In genomic region chr3:111751961-111752360, GRCh38 we compare ENCODE assay signal across 11 cellular contexts.
DNase-seq lines count a peak whose midpoint lies in the region; ATAC-seq and TF ChIP-seq lines count a peak whose summit lies in the region.
"Had no signal": no experiment of that assay in that cellular context is flagged by ENCODE, and none has a peak within 500 bp of the region (broad histone marks: within the 10 kb centered on the region; RNA-seq: fewer than 3 reads in every experiment).

No MANE protein-coding gene starts in this region.

- no peak overlapping the region for H2AK9ac ChIP-seq in IMR-90 (replicated peaks; ENCODE audit: low read depth, low read length, poor library complexity)

- no peaks in the 10 kb centered on the region for H3K9me3 Mint-ChIP-seq in activated CD4-positive, alpha-beta T cell treated with anti-CD3 and anti-CD28 coated beads for 36 hours (ENCODE audit: low read depth)
- H3K9me3 Mint-ChIP-seq: activated naive CD4-positive, alpha-beta T cell treated with anti-CD3 and anti-CD28 coated beads, Interleukin-2, amount 10 ng/mL, durations not matched to agents 7 days and 5 days; type B pancreatic cell had no signal

- H3K56ac ChIP-seq in IMR-90 (ENCODE audit: extremely low read depth, insufficient read depth, low read length), result no peak overlapping the region

- H3K27ac ChIP-seq in IMR-90 (ENCODE audit: insufficient read depth, low read length), result no peak overlapping the region
- H3K27ac ChIP-seq in esophagus muscularis mucosa (replicated peaks in 1 of 4), result no peak overlapping the region
- no peak overlapping the region for H3K27ac ChIP-seq in gastroesophageal sphincter

- H3K36me3 Mint-ChIP-seq in activated CD4-positive, alpha-beta T cell treated with anti-CD3 and anti-CD28 coated beads for 36 hours (ENCODE audit: low read depth), result no peaks in the 10 kb centered on the region
- H3K36me3 Mint-ChIP-seq: activated naive CD4-positive, alpha-beta T cell treated with anti-CD3 and anti-CD28 coated beads, Interleukin-2, amount 10 ng/mL, durations not matched to agents 7 days and 5 days; type B pancreatic cell had no signal

- no peak overlapping the region for H2AK5ac ChIP-seq in IMR-90 (ENCODE audit: low read depth, low read length)

- in situ Hi-C loops in IMR-90 (cut with MboI; ENCODE audit: low sequenced_read_pairs), result no loop called here

- no peak overlapping the region for H4K5ac ChIP-seq in IMR-90 (ENCODE audit: low read depth, low read length)

- ATAC-seq in IMR-90 (ENCODE audit: low read depth), result peak; percentile 98
- no peak for ATAC-seq in gastroesophageal sphincter
- no peak for ATAC-seq in activated CD4-positive, alpha-beta T cell treated with anti-CD3 and anti-CD28 coated beads for 36 hours

- H2BK120ac ChIP-seq in IMR-90 (ENCODE audit: low read depth, low read length), result peak overlapping the region; percentile 46; the same call in 1 of the 2 replicates

- peak overlapping the region; percentile 56; the same call in 1 of the 2 replicates for H3K4me2 ChIP-seq in IMR-90 (ENCODE audit: low read depth, low read length)

- no peak overlapping the region for H2BK15ac ChIP-seq in IMR-90 (ENCODE audit: low read depth, low read length)

- H3K14ac ChIP-seq in IMR-90 (replicated peaks; ENCODE audit: low read depth, low read length), result no peak overlapping the region

- no peaks in the 10 kb centered on the region for H3K9me1 ChIP-seq in IMR-90 (ENCODE audit: insufficient read depth, low read length)

- CTCF ChIA-PET in IMR-90 (lab: Yijun Ruan, JAX), result interaction anchor here (0.6 to 0.8 kb wide), 2 partner anchors 8 to 113 kb away, joined by 3 read pairs; no protein-coding TSS in a partner anchor
- CTCF ChIA-PET in activated CD4-positive, alpha-beta T cell treated with anti-CD3 and anti-CD28 coated beads for 36 hours (lab: Charles Lee), result no interaction called here

- no peak overlapping the region for H3K27ac Mint-ChIP-seq in activated CD4-positive, alpha-beta T cell treated with anti-CD3 and anti-CD28 coated beads for 36 hours
- H3K27ac Mint-ChIP-seq: activated naive CD4-positive, alpha-beta T cell treated with anti-CD3 and anti-CD28 coated beads, Interleukin-2, amount 10 ng/mL, durations not matched to agents 7 days and 5 days; type B pancreatic cell had no signal

- TF ChIP-seq CTCF in IMR-90 (conservative IDR thresholded peaks at IDR 0.05; ENCODE audit: low read depth, low read length) (no peak), esophagus muscularis mucosa (IDR thresholded peaks at IDR 0.05) (no peak), gastroesophageal sphincter (IDR thresholded peaks at IDR 0.05) (no peak)

- H3K18ac ChIP-seq in IMR-90 (ENCODE audit: low read depth, low read length), result no peak overlapping the region

- TF ChIP-seq EP300 in esophagus muscularis mucosa (IDR thresholded peaks at IDR 0.05) (no peak), gastroesophageal sphincter (IDR thresholded peaks at IDR 0.05) (no peak)

- intact Hi-C loops in IMR-90 (cut with micrococcal nuclease) (no loop called here), esophagus muscularis mucosa (cut with DNase I) (no loop called here)
- intact Hi-C loops in activated CD4-positive, alpha-beta T cell treated with anti-CD3 and anti-CD28 coated beads for 36 hours (cut with DNase I, micrococcal nuclease), result no loop called here

- BruUV-seq in IMR-90 (replicated peaks; lab: Mats Ljungman, UMichigan), result no TSS peak

- no peaks in the 10 kb centered on the region for H3K79me1 ChIP-seq in IMR-90 (ENCODE audit: low read depth in 1 of 2, low read length in 2 of 2)

- H2AFZ ChIP-seq in IMR-90 (replicated peaks; ENCODE audit: low read length, poor library complexity), result peak overlapping the region; percentile 49

- H3K27me3 Mint-ChIP-seq in activated CD4-positive, alpha-beta T cell treated with anti-CD3 and anti-CD28 coated beads for 36 hours, result no peaks in the 10 kb centered on the region
- H3K27me3 Mint-ChIP-seq: type B pancreatic cell had no signal

- H4K91ac ChIP-seq in IMR-90 (ENCODE audit: insufficient read depth, low read depth, low read length), result no peak overlapping the region

- no peaks in the 10 kb centered on the region for H3K9me3 ChIP-seq in IMR-90 (ENCODE audit: control insufficient read depth, insufficient read depth, low read length)
- H3K9me3 ChIP-seq in esophagus muscularis mucosa, result peaks cover 0 to 4% (median 0%) of the 10 kb centered on the region in 4 donors
- no peaks in the 10 kb centered on the region for H3K9me3 ChIP-seq in gastroesophageal sphincter

- dilution Hi-C loops in IMR-90 (cut with HindIII; ENCODE audit: low sequenced_read_pairs, unreplicated experiment), result no loop called here

- no peak overlapping the region for H3K4me3 ChIP-seq in IMR-90 (ENCODE audit: insufficient read depth, low read depth, low read length)
- no peak overlapping the region for H3K4me3 ChIP-seq in esophagus muscularis mucosa
- H3K4me3 ChIP-seq in gastroesophageal sphincter, result no peak overlapping the region

- no peak overlapping the region for H2BK20ac ChIP-seq in IMR-90 (ENCODE audit: low read depth, low read length)

- DNase-seq in AG08396 (ENCODE audit: low spot score) (peak; percentile 44), IMR-90 (peak; percentile 94), astrocyte of the hippocampus (ENCODE audit: low read depth, low spot score) (peak; percentile 71), iris pigment epithelial cell (ENCODE audit: low read depth) (peak; percentile 98), esophagus muscularis mucosa (ENCODE audit: extremely low spot score) (no peak), putamen (ENCODE audit: low spot score) (no peak)
- no peak for DNase-seq in activated CD4-positive, alpha-beta T cell treated with anti-CD3 and anti-CD28 coated beads for 36 hours
- DNase-seq: activated naive CD4-positive, alpha-beta T cell treated with anti-CD3 and anti-CD28 coated beads, Interleukin-2, amount 10 ng/mL, durations not matched to agents 7 days and 5 days; dermis blood vessel endothelial cell had no signal

- H3K27me3 ChIP-seq in IMR-90 (ENCODE audit: control insufficient read depth, insufficient read depth, low read length) (no peaks in the 10 kb centered on the region), esophagus muscularis mucosa (no peaks in the 10 kb centered on the region), gastroesophageal sphincter (no peaks in the 10 kb centered on the region)

- H3K4me3 Mint-ChIP-seq in activated CD4-positive, alpha-beta T cell treated with anti-CD3 and anti-CD28 coated beads for 36 hours, result no peak overlapping the region
- H3K4me3 Mint-ChIP-seq: activated naive CD4-positive, alpha-beta T cell treated with anti-CD3 and anti-CD28 coated beads, Interleukin-2, amount 10 ng/mL, durations not matched to agents 7 days and 5 days; type B pancreatic cell had no signal

- H2BK5ac ChIP-seq in IMR-90 (ENCODE audit: low read depth, low read length, poor library complexity, severe bottlenecking), result peak overlapping the region; percentile 78

- peak overlapping the region; percentile 67; the same call in 1 of the 2 replicates for H3K4ac ChIP-seq in IMR-90 (ENCODE audit: low read depth, low read length)

- no peak overlapping the region for H3K9ac ChIP-seq in IMR-90 (ENCODE audit: low read depth, low read length)

- POLR2A ChIA-PET in IMR-90 (lab: Charles Lee; ENCODE audit: unreplicated experiment), result no interaction called here
- POLR2A ChIA-PET in activated CD4-positive, alpha-beta T cell treated with anti-CD3 and anti-CD28 coated beads for 36 hours (lab: Charles Lee), result no interaction called here

- TF ChIP-seq RAD21 in IMR-90 (IDR thresholded peaks at IDR 0.05; ENCODE audit: low read length), result no peak

- TF ChIP-seq POLR2A in IMR-90 (IDR thresholded peaks at IDR 0.05; ENCODE audit: low read depth, low read length) (no peak), esophagus muscularis mucosa (IDR thresholded peaks at IDR 0.05; ENCODE audit: low read depth) (no peak), gastroesophageal sphincter (IDR thresholded peaks at IDR 0.05) (no peak)

- H4K20me1 ChIP-seq in IMR-90 (ENCODE audit: insufficient read depth, low read length), result no peaks in the 10 kb centered on the region

- H3K4me1 ChIP-seq in IMR-90 (ENCODE audit: control insufficient read depth, insufficient read depth, low read length) (peaks cover 3% of the 10 kb centered on the region), esophagus muscularis mucosa (peaks cover 0 to 24% (median 21%) of the 10 kb centered on the region in 4 donors), gastroesophageal sphincter (peaks cover 0 to 25% (median 0%) of the 10 kb centered on the region in 3 donors)

- no peaks in the 10 kb centered on the region for H3K36me3 ChIP-seq in IMR-90 (ENCODE audit: control insufficient read depth, insufficient read depth, low read length)
- H3K36me3 ChIP-seq in esophagus muscularis mucosa, result no peaks in the 10 kb centered on the region
- no peaks in the 10 kb centered on the region for H3K36me3 ChIP-seq in gastroesophageal sphincter

- H3K4me1 Mint-ChIP-seq in activated CD4-positive, alpha-beta T cell treated with anti-CD3 and anti-CD28 coated beads for 36 hours, result no peaks in the 10 kb centered on the region
- H3K4me1 Mint-ChIP-seq: activated naive CD4-positive, alpha-beta T cell treated with anti-CD3 and anti-CD28 coated beads, Interleukin-2, amount 10 ng/mL, durations not matched to agents 7 days and 5 days had no signal

- no CpG with 5 or more reads among the region's 2 CpGs for WGBS in IMR-90 (ENCODE audit: extremely low coverage in 2 of 2, insufficient read length in 1 of 2), 2 experiments
- WGBS in esophagus muscularis mucosa, result 69% methylated on average over 2 of the region's 2 CpGs
- WGBS in gastroesophageal sphincter (ENCODE audit: low coverage in 1 of 2), 2 donors, result 66 to 72% methylated on average over 2 of the region's 2 CpGs

- no peak overlapping the region for H3K23ac ChIP-seq in IMR-90 (ENCODE audit: low read depth, low read length)

- H4K8ac ChIP-seq in IMR-90 (ENCODE audit: low read depth in 2 of 2, low read length in 2 of 2), result no peak overlapping the region

TF ChIP-seq in IMR-90, 13 proteins besides CTCF, POLR2A, EP300 and RAD21:
- no peak for TF ChIP-seq MXI1 (IDR thresholded peaks at IDR 0.05; ENCODE audit: borderline replicate concordance, low read depth, low read length)
- TF ChIP-seq MAFK (IDR thresholded peaks at IDR 0.05; ENCODE audit: low read depth, low read length), result 0 out of 2 replicates have a peak, but pooled peaks have one; percentile 11
- no peak for TF ChIP-seq RFX5 (IDR thresholded peaks at IDR 0.05; ENCODE audit: low read depth, low read length)
- TF ChIP-seq CEBPB (IDR thresholded peaks at IDR 0.05; ENCODE audit: low read depth, low read length), result no peak
- no peak for TF ChIP-seq RCOR1 (IDR thresholded peaks at IDR 0.05; ENCODE audit: insufficient replicate concordance, low read length)
- no peak for TF ChIP-seq FOS (IDR thresholded peaks at IDR 0.05; ENCODE audit: low read depth, low read length)
- no peak for TF ChIP-seq NFE2L2 (IDR thresholded peaks at IDR 0.05; ENCODE audit: low read depth, low read length)
- no peak for TF ChIP-seq SMC3 (IDR thresholded peaks at IDR 0.05; ENCODE audit: low read depth, low read length)
TF ChIP-seq in IMR-90: peak in this region for 1.

Comparison
In these comparisons a context has a peak if more than half of its experiments do, and no peak if none do; other contexts are left out.
1. DNase-seq: peak in AG08396 (single experiment), IMR-90 (single experiment), astrocyte of the hippocampus (single experiment) and iris pigment epithelial cell (single experiment); none in esophagus muscularis mucosa (single experiment), putamen (single experiment) and activated CD4-positive, alpha-beta T cell treated with anti-CD3 and anti-CD28 coated beads for 36 hours (single experiment).